ENCODE assay signal across 20 cellular contexts in the genomic region with DNA sequence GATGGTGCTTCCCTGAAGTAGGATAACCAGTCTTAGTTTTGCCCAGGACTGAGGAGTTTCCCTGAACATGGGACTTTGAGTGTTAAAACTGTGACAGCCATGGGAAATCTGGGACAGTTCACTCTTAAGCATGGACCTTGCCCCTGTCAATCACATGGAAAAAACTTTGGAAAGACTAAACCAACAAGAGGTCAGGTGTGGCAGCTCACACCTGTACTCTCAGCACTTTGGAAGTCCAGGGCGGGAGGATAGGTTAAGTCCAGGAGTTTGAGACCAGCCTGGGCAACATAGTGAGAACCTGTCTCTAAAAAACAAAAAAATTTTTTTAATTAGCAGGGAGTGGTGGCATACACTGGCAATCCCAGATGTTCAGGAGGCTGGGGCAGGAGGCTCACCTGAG. TPM values are rescaled to one million over a fixed set of nuclear protein-coding genes. Genes with fewer than 3 reads are reported as not detected.
DNase-seq lines count a peak whose midpoint lies in the region; ATAC-seq and TF ChIP-seq lines count a peak whose summit lies in the region.
"Had no signal": no experiment of that assay in that cellular context is flagged by ENCODE, and none has a peak within 500 bp of the region (broad histone marks: within the 10 kb centered on the region; RNA-seq: fewer than 3 reads in every experiment).

No MANE protein-coding gene starts in this region.

- no peak for TF ChIP-seq CTCF in natural killer cell (IDR thresholded peaks at IDR 0.05)
- TF ChIP-seq CTCF in nephron progenitor cell (IDR thresholded peaks at IDR 0.05): no peak

- H3K36me3 Mint-ChIP-seq in natural killer cell treated with Interleukin-12 subunit alpha and Interleukin-12 subunit beta and Interleukin-15 and Interleukin-18, amount 100 ng/mL, for 72 hours: no peaks in the 10 kb centered on the region
- no peaks in the 10 kb centered on the region for H3K36me3 Mint-ChIP-seq in natural killer cell
- H3K36me3 Mint-ChIP-seq in nephron progenitor cell (ENCODE audit: low read depth): no peaks in the 10 kb centered on the region

- no peaks in the 10 kb centered on the region for H3K9me3 Mint-ChIP-seq in natural killer cell treated with Interleukin-12 subunit alpha and Interleukin-12 subunit beta and Interleukin-15 and Interleukin-18, amount 100 ng/mL, for 72 hours
- H3K9me3 Mint-ChIP-seq in natural killer cell: no peaks in the 10 kb centered on the region
- peaks cover 4% of the 10 kb centered on the region for H3K9me3 Mint-ChIP-seq in nephron progenitor cell

- intact Hi-C loops in natural killer cell (cut with micrococcal nuclease): no loop called here
- intact Hi-C loops in left colon (cut with DNase I, micrococcal nuclease): no loop called here
- intact Hi-C loops in posterior cingulate gyrus (cut with DNase I): loop anchor here (10.0 kb wide), 1 partner anchor 52 kb away; no protein-coding TSS in a partner anchor

- peak overlapping the region; percentile 7 to 73 for H3K27ac Mint-ChIP-seq in natural killer cell treated with Interleukin-12 subunit alpha and Interleukin-12 subunit beta and Interleukin-15 and Interleukin-18, amount 100 ng/mL, for 72 hours
- H3K27ac Mint-ChIP-seq in natural killer cell (no peak overlapping the region), nephron progenitor cell (peak overlapping the region; percentile 36)

- H3K27me3 Mint-ChIP-seq in natural killer cell treated with Interleukin-12 subunit alpha and Interleukin-12 subunit beta and Interleukin-15 and Interleukin-18, amount 100 ng/mL, for 72 hours: no peaks in the 10 kb centered on the region
- H3K27me3 Mint-ChIP-seq in natural killer cell (ENCODE audit: low read depth in 2 of 2): no peaks in the 10 kb centered on the region
- H3K27me3 Mint-ChIP-seq in nephron progenitor cell (ENCODE audit: low read depth, poor library complexity): no peaks in the 10 kb centered on the region

- peak overlapping the region; percentile 45 for H3K4me3 Mint-ChIP-seq in natural killer cell treated with Interleukin-12 subunit alpha and Interleukin-12 subunit beta and Interleukin-15 and Interleukin-18, amount 100 ng/mL, for 72 hours
- H3K4me3 Mint-ChIP-seq in natural killer cell: no peak overlapping the region
- H3K4me3 Mint-ChIP-seq in nephron progenitor cell: no peak overlapping the region

- no peak for DNase-seq in natural killer cell treated with Interleukin-12 subunit alpha and Interleukin-12 subunit beta and Interleukin-15 and Interleukin-18, amount 100 ng/mL, for 72 hours (ENCODE audit: low spot score)
- DNase-seq in natural killer cell (no peak), left colon (no peak), nephron progenitor cell (no peak), posterior cingulate gyrus (no peak), SW480 (ENCODE audit: low spot score) (no peak)
- DNase-seq: 8988T, DMS53, MM.1S, NCI-H1048, NCI-H1417 treated with DMSO at 0.1 percent for 48 hours, NCI-H1694 treated with DMSO at 0.1 percent for 48 hours, NCI-H2081 treated with DMSO at 0.1 percent for 48 hours, NCI-H2171, NCI-H510A, NCI-H69, Right ventricle myocardium superior, RPMI8226 had no signal

- H3K4me1 Mint-ChIP-seq in natural killer cell treated with Interleukin-12 subunit alpha and Interleukin-12 subunit beta and Interleukin-15 and Interleukin-18, amount 100 ng/mL, for 72 hours (ENCODE audit: low read depth in 2 of 2): peaks cover 25 to 34% of the 10 kb centered on the region in 2 donors
- H3K4me1 Mint-ChIP-seq in natural killer cell (peaks cover 19 to 23% of the 10 kb centered on the region in 2 donors), nephron progenitor cell (peaks cover 21% of the 10 kb centered on the region)

- no peak for ATAC-seq in natural killer cell treated with Interleukin-12 subunit alpha and Interleukin-12 subunit beta and Interleukin-15 and Interleukin-18, amount 100 ng/mL, for 72 hours
- ATAC-seq in natural killer cell: no peak
- peak; percentile 67 for ATAC-seq in left colon
- ATAC-seq in HG02938 (IDR thresholded peaks at IDR 0.05; ENCODE audit: unreplicated experiment): no peak
- ATAC-seq: HCT116 had no signal

RNA-seq across cellular contexts. Expression of a gene that starts 3.3 kb away (rescaled TPM):
- 10 to 100 TPM; 50.7 to 72.4 TPM for total RNA-seq in natural killer cell treated with Interleukin-12 subunit alpha and Interleukin-12 subunit beta and Interleukin-15 and Interleukin-18, amount 100 ng/mL, for 72 hours
- total RNA-seq in natural killer cell: 10 to 100 TPM; 41.3 to 52.7 (median 46.2) TPM
- total RNA-seq in left colon: 10 to 100 TPM; 39.4 to 40.1 TPM

RNA-seq across cellular contexts. Expression of a gene that starts 19.9 kb away (rescaled TPM):
- total RNA-seq in natural killer cell treated with Interleukin-12 subunit alpha and Interleukin-12 subunit beta and Interleukin-15 and Interleukin-18, amount 100 ng/mL, for 72 hours: 1 to 10 TPM; 6.2 to 6.4 TPM
- total RNA-seq in natural killer cell (10 to 100 TPM in 2 of 3 donors, 1 to 10 TPM in 1; 9.9 to 16.8 (median 12.7) TPM), left colon (1 to 10 TPM; 4.5 to 6.4 TPM)

RNA-seq across cellular contexts. Expression of a gene that starts 20.2 kb away (rescaled TPM):
- 10 to 100 TPM; 93.9 to 96.6 TPM for total RNA-seq in natural killer cell treated with Interleukin-12 subunit alpha and Interleukin-12 subunit beta and Interleukin-15 and Interleukin-18, amount 100 ng/mL, for 72 hours
- total RNA-seq in natural killer cell (100 to 1,000 TPM; 125 to 137 (median 132) TPM), left colon (10 to 100 TPM; 51.3 to 57.6 TPM)

Comparison
In these comparisons a context has a peak if more than half of its experiments do, and no peak if none do; other contexts are left out.
1. H3K27ac Mint-ChIP-seq: peak in natural killer cell treated with Interleukin-12 subunit alpha and Interleukin-12 subunit beta and Interleukin-15 and Interleukin-18, amount 100 ng/mL, for 72 hours (2 of 2) and nephron progenitor cell (single experiment); none in natural killer cell (0 of 2).